Comparison of ENCODE assay signal across 15 cellular contexts in genomic region chr5:160064441-160064840, GRCh38. TPM values are rescaled to one million over a fixed set of nuclear protein-coding genes. Genes with fewer than 3 reads are reported as not detected.
DNase-seq lines count a peak whose midpoint lies in the region; ATAC-seq and TF ChIP-seq lines count a peak whose summit lies in the region.
"Had no signal": no experiment of that assay in that cellular context is flagged by ENCODE, and none has a peak within 500 bp of the region (broad histone marks: within the 10 kb centered on the region; RNA-seq: fewer than 3 reads in every experiment).

No MANE protein-coding gene starts in this region.

- peak overlapping the region; percentile 40 for H3K27ac Mint-ChIP-seq in nephron progenitor cell
- H3K27ac Mint-ChIP-seq: activated T-cell treated with anti-CD3 and anti-CD28 coated beads, Interleukin-2, amount 50 U/mL, for 72 hours; memory B cell had no signal

- H3K27me3 Mint-ChIP-seq in nephron progenitor cell (ENCODE audit: low read depth, poor library complexity), result no peaks in the 10 kb centered on the region
- H3K27me3 Mint-ChIP-seq: memory B cell had no signal

- no peak for TF ChIP-seq EP300 in gastroesophageal sphincter (IDR thresholded peaks at IDR 0.05)

- peaks cover 20% of the 10 kb centered on the region for H3K4me1 Mint-ChIP-seq in nephron progenitor cell
- H3K4me1 Mint-ChIP-seq: memory B cell had no signal

- no peaks in the 10 kb centered on the region for H3K27me3 ChIP-seq in RWPE2 (ENCODE audit: insufficient read depth, poor library complexity, severe bottlenecking)
- H3K27me3 ChIP-seq in gastroesophageal sphincter, result no peaks in the 10 kb centered on the region
- H3K27me3 ChIP-seq: spleen had no signal

- H3K4me3 Mint-ChIP-seq in nephron progenitor cell, result no peak overlapping the region
- H3K4me3 Mint-ChIP-seq: activated T-cell treated with anti-CD3 and anti-CD28 coated beads, Interleukin-2, amount 50 U/mL, for 72 hours; memory B cell had no signal

- no peaks in the 10 kb centered on the region for H3K9me3 Mint-ChIP-seq in nephron progenitor cell
- H3K9me3 Mint-ChIP-seq: activated T-cell treated with anti-CD3 and anti-CD28 coated beads, Interleukin-2, amount 50 U/mL, for 72 hours; memory B cell had no signal

- peaks cover 26% of the 10 kb centered on the region for H3K36me3 ChIP-seq in RWPE2 (ENCODE audit: low read depth)
- peaks cover 0 to 93% of the 10 kb centered on the region in 2 donors for H3K36me3 ChIP-seq in gastroesophageal sphincter

- H3K27ac ChIP-seq in RWPE2 (ENCODE audit: poor library complexity, severe bottlenecking), result peak overlapping the region; percentile 45
- H3K27ac ChIP-seq in gastroesophageal sphincter, result no peak overlapping the region
- H3K27ac ChIP-seq: spleen had no signal

- H3K4me1 ChIP-seq in RWPE2 (ENCODE audit: insufficient read depth, poor library complexity, severe bottlenecking) (peaks cover 16% of the 10 kb centered on the region), gastroesophageal sphincter (peaks cover 0 to 8% (median 0%) of the 10 kb centered on the region in 3 donors)
- H3K4me1 ChIP-seq: spleen had no signal

- H3K9me3 ChIP-seq in RWPE2 (ENCODE audit: severe bottlenecking) (no peaks in the 10 kb centered on the region), gastroesophageal sphincter (no peaks in the 10 kb centered on the region)
- H3K9me3 ChIP-seq: spleen had no signal

- DNase-seq in ELF-1 (ENCODE audit: low read depth, low spot score) (peak; percentile 15), RWPE2 (ENCODE audit: low spot score) (no peak), fibroblast of villous mesenchyme (ENCODE audit: low read depth) (peak; percentile 39), nephron progenitor cell (no peak)
- DNase-seq: activated T-cell treated with anti-CD3 and anti-CD28 coated beads, Interleukin-2, amount 50 U/mL, for 72 hours; dermis blood vessel endothelial cell; GOT3; NCI-H146; NCI-H82; spleen had no signal

- no peak overlapping the region for H3K4me3 ChIP-seq in RWPE2 (ENCODE audit: severe bottlenecking)
- H3K4me3 ChIP-seq in fibroblast of villous mesenchyme (ENCODE audit: low read depth, low read length), result no peak overlapping the region
- no peak overlapping the region for H3K4me3 ChIP-seq in gastroesophageal sphincter
- H3K4me3 ChIP-seq: spleen had no signal

- WGBS in gastroesophageal sphincter (ENCODE audit: low coverage in 1 of 2), 2 donors, result 50% methylated on average over 1 of the region's 1 CpG; no CpG with 5 or more reads in 1 of the 2 donors

- TF ChIP-seq CTCF in RWPE2 (IDR thresholded peaks at IDR 0.05; ENCODE audit: poor library complexity, severe bottlenecking) (no peak), fibroblast of villous mesenchyme (IDR thresholded peaks at IDR 0.05; ENCODE audit: insufficient read depth, low read depth, low read length) (no peak), nephron progenitor cell (IDR thresholded peaks at IDR 0.05) (no peak), gastroesophageal sphincter (IDR thresholded peaks at IDR 0.05) (no peak)

- ATAC-seq in RWPE2 (ENCODE audit: low read depth), result peak; percentile 9; the same call in 1 of the 3 replicates
- no peak for ATAC-seq in gastroesophageal sphincter
- ATAC-seq in HG02973 (IDR thresholded peaks at IDR 0.05; ENCODE audit: unreplicated experiment), result no peak
- ATAC-seq in GM21576 (IDR thresholded peaks at IDR 0.05; ENCODE audit: unreplicated experiment), result no peak
- no peak for ATAC-seq in HG03520 (IDR thresholded peaks at IDR 0.05; ENCODE audit: unreplicated experiment)
- ATAC-seq: activated T-cell treated with anti-CD3 and anti-CD28 coated beads, Interleukin-2, amount 50 U/mL, for 72 hours had no signal

- H3K36me3 Mint-ChIP-seq in nephron progenitor cell (ENCODE audit: low read depth), result peaks cover 31% of the 10 kb centered on the region

- TF ChIP-seq POLR2A in gastroesophageal sphincter (IDR thresholded peaks at IDR 0.05), result no peak

RNA-seq across cellular contexts. Expression of gene PWWP2A, which starts 54.8 kb away (rescaled TPM):
- total RNA-seq in fibroblast of villous mesenchyme (18.0 and 25.5 TPM in 2 replicates), gastroesophageal sphincter (10 to 100 TPM; 18.3 to 34.7 (median 28.8) TPM)

RNA-seq across cellular contexts. Expression of gene TTC1, which starts 55.5 kb away (rescaled TPM):
- 47.7 and 51.0 TPM in 2 replicates for total RNA-seq in fibroblast of villous mesenchyme
- total RNA-seq in gastroesophageal sphincter, result 10 to 100 TPM; 39.3 to 62.9 (median 58.9) TPM

Comparison
In these comparisons a context has a peak if more than half of its experiments do, and no peak if none do; other contexts are left out.
1. DNase-seq: peak in ELF-1 (single experiment) and fibroblast of villous mesenchyme (single experiment); none in RWPE2 (single experiment) and nephron progenitor cell (single experiment).